ENCODE assay signal across 8 cellular contexts in the genomic region with DNA sequence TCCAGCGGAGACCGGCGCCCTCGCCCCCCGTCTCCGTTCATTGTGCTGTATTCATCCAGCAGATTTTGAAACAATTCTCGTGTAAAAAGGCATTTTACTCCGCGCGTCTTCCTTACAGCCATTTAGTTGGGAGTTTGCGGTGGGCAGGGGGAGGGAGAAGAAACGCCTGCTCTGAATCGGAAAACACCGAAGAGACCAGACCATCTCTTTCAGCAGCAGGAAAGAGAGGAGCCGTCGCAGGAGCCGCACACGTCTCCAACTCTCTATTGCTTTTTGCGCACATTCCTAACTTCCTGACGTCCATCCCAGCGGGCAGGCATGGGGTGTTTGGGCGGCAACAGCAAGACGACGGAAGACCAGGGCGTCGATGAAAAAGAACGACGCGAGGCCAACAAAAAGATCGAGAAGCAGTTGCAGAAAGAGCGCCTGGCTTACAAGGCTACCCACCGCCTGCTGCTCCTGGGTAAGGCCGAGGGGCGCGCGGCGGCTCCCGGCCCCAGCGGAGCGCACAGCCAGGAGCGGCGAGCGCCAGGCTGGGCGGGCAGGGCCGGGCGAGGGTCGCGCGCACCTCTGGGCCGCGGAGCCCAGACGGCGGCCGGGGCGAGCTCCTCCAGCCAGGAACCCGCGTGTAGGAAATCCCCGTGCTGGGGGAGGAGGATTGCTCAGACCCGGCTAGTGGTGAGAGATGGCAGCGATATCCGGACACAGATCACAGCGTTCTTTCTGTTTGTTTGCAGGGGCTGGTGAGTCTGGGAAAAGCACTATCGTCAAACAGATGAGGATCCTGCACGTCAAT.
A peak's percentile ranks its signal among the peaks of the same experiment; 100 is the strongest.
DNase-seq lines count a peak whose midpoint lies in the region; ATAC-seq and TF ChIP-seq lines count a peak whose summit lies in the region.

No MANE protein-coding gene starts in this region.

- no peak overlapping the region for H2BK12ac ChIP-seq in neuronal stem cell (ENCODE audit: low read length)

- H3K79me1 ChIP-seq in neuronal stem cell (ENCODE audit: low read depth, low read length): no peaks in the 10 kb centered on the region

- H3K27ac ChIP-seq in neuronal stem cell (replicated peaks; ENCODE audit: low read length): no peak overlapping the region

- peak overlapping the region; percentile 51 for H3K23ac ChIP-seq in neuronal stem cell (ENCODE audit: low read depth, low read length, poor library complexity)

- peak overlapping the region; percentile 68 for H3K4me2 ChIP-seq in neuronal stem cell (ENCODE audit: insufficient read depth, low read length, poor library complexity, severe bottlenecking)

- H3K9me3 ChIP-seq in neuronal stem cell (replicated peaks in 1 of 2; ENCODE audit: control insufficient read depth in 2 of 2, insufficient read depth in 1 of 2, low read depth in 1 of 2, low read length in 2 of 2): peaks cover 4% of the 10 kb centered on the region in 2 donors

- H2BK120ac ChIP-seq in neuronal stem cell (ENCODE audit: low read depth, low read length): no peak overlapping the region

- ATAC-seq in GM18907 (IDR thresholded peaks at IDR 0.05; ENCODE audit: unreplicated experiment): no peak

- peaks cover 0 to 28% (median 15%) of the 10 kb centered on the region in 3 experiments for H3K27me3 ChIP-seq in neuronal stem cell (ENCODE audit: control insufficient read depth in 3 of 3, insufficient read depth in 3 of 3, low read depth in 1 of 3, low read length in 3 of 3)

- H3K4me1 ChIP-seq in neuronal stem cell (ENCODE audit: control insufficient read depth in 2 of 2, insufficient read depth in 1 of 2, low read depth in 1 of 2, low read length in 2 of 2): peaks cover 0 to 2% of the 10 kb centered on the region in 2 donors

- H3K4me3 ChIP-seq in epithelial cell of esophagus (ENCODE audit: low read length): peak overlapping the region; percentile 19
- H3K4me3 ChIP-seq in neuronal stem cell (ENCODE audit: low read length in 2 of 2): peak overlapping the region in 1 of 2 donors; percentile 72

- no peak overlapping the region for H3K4ac ChIP-seq in neuronal stem cell (ENCODE audit: low read length)

- H4K91ac ChIP-seq in neuronal stem cell (ENCODE audit: low read depth, low read length, poor library complexity): no peak overlapping the region

- H2BK15ac ChIP-seq in neuronal stem cell (ENCODE audit: low read length): no peak overlapping the region

- TF ChIP-seq CTCF in epithelial cell of esophagus (IDR thresholded peaks at IDR 0.05; ENCODE audit: insufficient read depth, low read depth, low read length, missing control alignments): no peak

- no peak overlapping the region for H4K8ac ChIP-seq in neuronal stem cell (ENCODE audit: low read depth, low read length)

- peak overlapping the region; percentile 29 for H3K18ac ChIP-seq in neuronal stem cell (ENCODE audit: low read length)

- WGBS in neuronal stem cell (ENCODE audit: extremely low coverage in 2 of 2, insufficient read length in 2 of 2, insufficient replicate concordance in 1 of 2), 2 donors: no CpG with 5 or more reads among the region's 64 CpGs

- H3K36me3 ChIP-seq in neuronal stem cell (replicated peaks in 1 of 2; ENCODE audit: control insufficient read depth in 2 of 2, insufficient read depth in 2 of 2, low read length in 2 of 2): no peaks in the 10 kb centered on the region

- no peak overlapping the region for H2AK5ac ChIP-seq in neuronal stem cell (ENCODE audit: low read depth, low read length)

- no peak overlapping the region for H3K9ac ChIP-seq in neuronal stem cell (ENCODE audit: low read depth, low read length, poor library complexity)

- H3K14ac ChIP-seq in neuronal stem cell (ENCODE audit: low read length): peak overlapping the region; percentile 8

- no peak overlapping the region for H2BK5ac ChIP-seq in neuronal stem cell (ENCODE audit: low read length)

- DNase-seq in GM03348 (ENCODE audit: low spot score) (peak; percentile 41), NCI-H748 treated with DMSO at 0.1 percent for 48 hours (lab: John Stamatoyannopoulos, UW) (peak; percentile 54), epithelial cell of esophagus (ENCODE audit: low read depth) (peak; percentile 27), neuronal stem cell (ENCODE audit: low spot score) (peak; percentile 41), HCEC 1CT (no peak), hippocampal formation (lab: John Stamatoyannopoulos, UW) (no peak)
- DNase-seq in activated CD8-positive, alpha-beta memory T cell treated with anti-CD3 and anti-CD28 coated beads, Interleukin-2, amount 50 U/mL, for 4 hours: no peak

- no peak overlapping the region for H2AFZ ChIP-seq in neuronal stem cell (ENCODE audit: low read length)

Comparison
In these comparisons a context has a peak if more than half of its experiments do, and no peak if none do; other contexts are left out.
1. DNase-seq: peak in GM03348 (single experiment), NCI-H748 treated with DMSO at 0.1 percent for 48 hours (single experiment), epithelial cell of esophagus (single experiment) and neuronal stem cell (single experiment); none in HCEC 1CT (single experiment), activated CD8-positive, alpha-beta memory T cell treated with anti-CD3 and anti-CD28 coated beads, Interleukin-2, amount 50 U/mL, for 4 hours (single experiment) and hippocampal formation (0 of 2).